9 cellular contexts compared by ENCODE assay signal in the genomic region with DNA sequence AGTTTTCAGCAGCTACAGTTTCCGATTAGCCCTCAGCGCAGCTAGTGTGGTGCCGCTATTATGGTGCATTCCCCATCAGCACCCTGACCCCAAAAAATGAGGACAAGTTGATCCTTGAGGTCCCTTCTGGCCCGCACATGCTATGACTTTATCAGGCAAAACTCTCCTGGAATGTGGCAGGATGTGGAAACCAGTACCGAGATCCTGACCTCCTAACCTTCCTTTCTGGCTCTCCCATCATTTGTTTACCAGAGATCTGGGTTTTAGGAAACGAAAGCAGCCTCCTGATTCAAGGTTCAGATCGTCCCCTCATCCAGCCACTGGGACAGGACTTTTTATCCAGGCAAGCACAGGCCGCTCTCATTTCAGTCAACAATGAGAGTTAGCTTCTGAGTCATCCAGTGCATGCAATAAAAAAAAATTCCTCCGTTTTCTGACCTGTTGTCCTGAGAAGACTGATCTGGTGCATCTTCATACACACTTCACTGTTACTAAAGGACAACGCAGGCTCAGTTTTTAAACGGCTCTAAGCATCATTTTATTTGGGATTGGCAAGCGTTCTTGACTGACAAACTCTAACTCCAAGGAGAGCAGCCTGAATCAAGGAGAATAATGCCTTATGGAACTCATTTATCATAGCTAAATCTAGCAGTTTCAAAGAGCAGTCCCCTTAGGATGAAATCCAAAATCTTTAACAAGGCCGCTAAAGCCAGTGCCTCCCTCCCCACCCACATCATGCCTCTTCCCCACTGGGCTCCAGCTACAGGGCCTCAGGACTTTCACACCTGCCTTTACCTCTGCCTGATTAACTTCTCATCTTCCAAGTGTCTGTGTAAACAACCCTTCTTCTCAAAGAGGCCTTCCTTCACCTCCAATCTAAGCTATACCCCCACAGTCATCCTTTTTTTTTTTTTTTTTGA. TPM values are rescaled to one million over a fixed set of nuclear protein-coding genes. Genes with fewer than 3 reads are reported as not detected.
DNase-seq lines count a peak whose midpoint lies in the region; ATAC-seq and TF ChIP-seq lines count a peak whose summit lies in the region.
"Had no signal": no experiment of that assay in that cellular context is flagged by ENCODE, and none has a peak within 500 bp of the region (broad histone marks: within the 10 kb centered on the region; RNA-seq: fewer than 3 reads in every experiment).

No MANE protein-coding gene starts in this region.

- DNase-seq in AG10803 (ENCODE audit: low read depth) = peak; percentile 95
- DNase-seq in SJSA1 (ENCODE audit: low read depth in 1 of 2, low spot score in 2 of 2) = peak; percentile 84 to 89
- DNase-seq in fibroblast of pulmonary artery (ENCODE audit: low read depth) = peak; percentile 89
- DNase-seq in osteocyte (ENCODE audit: extremely low spot score, unreplicated experiment) = no peak
- no peak for DNase-seq in NCI-H446 treated with DMSO at 0.1 percent for 48 hours (lab: John Stamatoyannopoulos, UW)
- DNase-seq in OCI-M1 (lab: John Stamatoyannopoulos, UW) = no peak
- DNase-seq: NCI-H1694 treated with DMSO at 0.1 percent for 48 hours had no signal

- peaks cover 53% of the 10 kb centered on the region for H3K4me1 Mint-ChIP-seq in osteocyte (ENCODE audit: unreplicated experiment)

- H3K4me3 Mint-ChIP-seq in osteocyte (ENCODE audit: unreplicated experiment) = peak overlapping the region; percentile 61

- H3K27ac Mint-ChIP-seq in osteocyte (ENCODE audit: unreplicated experiment) = peak overlapping the region; percentile 97

- H3K4me3 ChIP-seq in AG10803 (ENCODE audit: low read length) = peak overlapping the region; percentile 27
- H3K4me3 ChIP-seq in SJSA1 = no peak overlapping the region
- peak overlapping the region; percentile 10 for H3K4me3 ChIP-seq in fibroblast of pulmonary artery (replicated peaks; ENCODE audit: low read depth, low read length)

- no peaks in the 10 kb centered on the region for H3K9me3 Mint-ChIP-seq in osteocyte (ENCODE audit: unreplicated experiment)

- peaks cover 32% of the 10 kb centered on the region for H3K36me3 ChIP-seq in SJSA1

- H3K27me3 ChIP-seq in SJSA1 (replicated peaks) = no peaks in the 10 kb centered on the region

- peaks cover 2% of the 10 kb centered on the region for H3K36me3 Mint-ChIP-seq in osteocyte (ENCODE audit: unreplicated experiment)

- no peak for ATAC-seq in GM21526 (IDR thresholded peaks at IDR 0.05; ENCODE audit: low FRiP score, unreplicated experiment)
- no peak for ATAC-seq in GM18867 (IDR thresholded peaks at IDR 0.05; ENCODE audit: unreplicated experiment)

- H3K9me3 ChIP-seq in SJSA1 (replicated peaks) = no peaks in the 10 kb centered on the region

- H3K27me3 Mint-ChIP-seq in osteocyte (ENCODE audit: unreplicated experiment) = no peaks in the 10 kb centered on the region

- TF ChIP-seq CTCF in AG10803 (conservative IDR thresholded peaks at IDR 0.05; ENCODE audit: low read length) (no peak), fibroblast of pulmonary artery (IDR thresholded peaks at IDR 0.05; ENCODE audit: low read length, missing control alignments) (no peak), osteocyte (IDR thresholded peaks at IDR 0.05) (no peak)

- peak overlapping the region; percentile 64 for H3K27ac ChIP-seq in SJSA1

- peaks cover 43% of the 10 kb centered on the region for H3K4me1 ChIP-seq in SJSA1 (replicated peaks)

RNA-seq across cellular contexts. Expression of a gene that starts 17.1 kb away (rescaled TPM):
- 45.5 and 55.6 TPM in 2 replicates for total RNA-seq in SJSA1 (2014; rRNA removed; shearing (Covaris generic))
- total RNA-seq in osteocyte = 71.7 and 73.8 TPM in 2 replicates

Comparison
In these comparisons a context has a peak if more than half of its experiments do, and no peak if none do; other contexts are left out.
1. DNase-seq: peak in AG10803 (single experiment), SJSA1 (2 of 2) and fibroblast of pulmonary artery (single experiment); none in osteocyte (single experiment), NCI-H446 treated with DMSO at 0.1 percent for 48 hours (single experiment) and OCI-M1 (single experiment).